Comparison of ENCODE assay signal across 8 cellular contexts in the genomic region with DNA sequence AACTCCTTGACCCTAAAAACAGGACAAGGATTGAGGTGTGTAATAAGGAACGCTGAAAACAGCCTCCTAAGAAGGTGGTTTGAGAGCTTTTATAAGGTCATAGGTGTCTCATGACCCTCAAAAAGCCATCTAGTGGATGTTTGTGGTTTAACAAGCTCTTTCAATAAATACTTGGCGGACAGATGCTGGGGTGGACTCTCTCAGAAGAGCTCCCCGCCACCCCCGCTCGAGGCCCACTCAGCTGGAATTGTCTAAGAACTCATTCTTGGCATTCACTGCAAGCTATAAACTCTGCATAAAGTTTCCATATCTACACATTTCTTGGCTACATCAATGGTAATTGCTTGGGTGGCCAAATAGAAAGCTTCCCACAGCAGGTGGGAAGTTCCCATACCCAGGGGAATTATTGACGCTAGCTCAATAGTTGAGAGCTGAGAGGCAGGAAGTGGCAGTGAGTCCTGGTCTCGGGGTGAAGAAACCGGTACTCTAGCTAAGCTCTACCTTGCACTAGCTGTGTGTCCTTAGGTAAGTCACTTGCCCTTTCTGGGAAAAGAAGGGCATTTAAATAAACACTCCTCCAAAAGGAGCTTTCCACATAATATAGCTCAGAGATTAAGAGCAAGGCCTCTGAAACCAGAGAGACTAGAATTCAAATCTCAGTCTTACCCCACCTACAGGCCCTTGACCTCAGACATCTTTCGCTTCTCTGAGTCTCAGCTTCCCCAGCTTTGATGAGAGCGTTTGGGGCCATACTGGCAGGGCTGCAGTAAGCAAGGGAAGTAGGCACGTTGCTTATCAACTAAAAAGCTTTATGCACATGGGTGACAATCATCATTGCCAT. TPM values are rescaled to one million over a fixed set of nuclear protein-coding genes. Genes with fewer than 3 reads are reported as not detected.
DNase-seq lines count a peak whose midpoint lies in the region; ATAC-seq and TF ChIP-seq lines count a peak whose summit lies in the region.

No MANE protein-coding gene starts in this region.

- H3K79me2 ChIP-seq in SU-DHL-6 (ENCODE audit: insufficient read depth, low read length) (no peaks in the 10 kb centered on the region), trophoblast cell (ENCODE audit: control insufficient read depth, insufficient read depth, low read length, poor library complexity) (no peaks in the 10 kb centered on the region)

- H3K27ac Mint-ChIP-seq in activated naive CD4-positive, alpha-beta T cell treated with anti-CD3 and anti-CD28 coated beads, Interleukin-2, amount 10 ng/mL, durations not matched to agents 7 days and 5 days, result no peak overlapping the region

- WGBS in trophoblast cell (ENCODE audit: extremely low coverage, insufficient coverage, insufficient read length), result no CpG with 5 or more reads among the region's 11 CpGs

- no peak overlapping the region for H2AK5ac ChIP-seq in trophoblast cell (ENCODE audit: low read length)

- peak; percentile 45 for ATAC-seq in GM19351 (IDR thresholded peaks at IDR 0.05; ENCODE audit: unreplicated experiment)
- ATAC-seq in HG03196 (IDR thresholded peaks at IDR 0.05; ENCODE audit: unreplicated experiment), result peak; percentile 60

- H3K4me3 Mint-ChIP-seq in activated naive CD4-positive, alpha-beta T cell treated with anti-CD3 and anti-CD28 coated beads, Interleukin-2, amount 10 ng/mL, durations not matched to agents 7 days and 5 days, result no peak overlapping the region

- no peaks in the 10 kb centered on the region for H3K27me3 ChIP-seq in GM06990 (replicated peaks; ENCODE audit: control insufficient read depth, insufficient read depth, low read length)
- H3K27me3 ChIP-seq in SU-DHL-6 (ENCODE audit: low read length), result no peaks in the 10 kb centered on the region
- H3K27me3 ChIP-seq in trophoblast cell (ENCODE audit: insufficient read depth, low read length), result no peaks in the 10 kb centered on the region

- H3K9me3 Mint-ChIP-seq in activated naive CD4-positive, alpha-beta T cell treated with anti-CD3 and anti-CD28 coated beads, Interleukin-2, amount 10 ng/mL, durations not matched to agents 7 days and 5 days, result no peaks in the 10 kb centered on the region

- H3K27ac ChIP-seq in SU-DHL-6 (ENCODE audit: low read depth, low read length) (no peak overlapping the region), trophoblast cell (ENCODE audit: low read depth, low read length) (no peak overlapping the region)

- H3K9me3 ChIP-seq in SU-DHL-6 (ENCODE audit: insufficient read depth, low read length) (no peaks in the 10 kb centered on the region), trophoblast cell (ENCODE audit: insufficient read depth, low read depth, low read length) (no peaks in the 10 kb centered on the region)

- no peak overlapping the region for H2BK12ac ChIP-seq in trophoblast cell (ENCODE audit: low read length)

- no peaks in the 10 kb centered on the region for H4K20me1 ChIP-seq in SU-DHL-6 (ENCODE audit: low read depth, low read length)

- H3K4me3 ChIP-seq in GM06990 (replicated peaks; ENCODE audit: low read depth, low read length), result peak overlapping the region; percentile 10
- no peak overlapping the region for H3K4me3 ChIP-seq in SU-DHL-6 (ENCODE audit: insufficient read depth, low read length, poor library complexity, severe bottlenecking)
- H3K4me3 ChIP-seq in trophoblast cell (ENCODE audit: low read depth, low read length), result no peak overlapping the region

- H3K4me1 ChIP-seq in trophoblast cell (ENCODE audit: control insufficient read depth in 1 of 2, insufficient read depth in 2 of 2, low read length in 2 of 2), result peaks cover 2 to 4% of the 10 kb centered on the region in 2 experiments

- H4K12ac ChIP-seq in trophoblast cell (ENCODE audit: low read depth, low read length), result no peak overlapping the region

- no peaks in the 10 kb centered on the region for H3K36me3 ChIP-seq in GM06990 (ENCODE audit: control insufficient read depth, insufficient read depth, low read length)
- no peaks in the 10 kb centered on the region for H3K36me3 ChIP-seq in SU-DHL-6 (ENCODE audit: low read length)
- H3K36me3 ChIP-seq in trophoblast cell (ENCODE audit: control insufficient read depth in 1 of 2, insufficient read depth in 2 of 2, low read length in 2 of 2), result no peaks in the 10 kb centered on the region

- peak overlapping the region; percentile 32 for H4K91ac ChIP-seq in trophoblast cell (ENCODE audit: low read depth, low read length)

- H3F3A ChIP-seq in SU-DHL-6 (ENCODE audit: insufficient read depth), result no peaks in the 10 kb centered on the region

- no peak overlapping the region for H3K23ac ChIP-seq in trophoblast cell (ENCODE audit: low read length)

- no peak overlapping the region for H2BK5ac ChIP-seq in trophoblast cell (ENCODE audit: low read depth, low read length, poor library complexity)

- H3K9me2 ChIP-seq in SU-DHL-6 (replicated peaks; ENCODE audit: insufficient read depth, low read length), result no peaks in the 10 kb centered on the region

- CTCF ChIA-PET in activated naive CD4-positive, alpha-beta T cell treated with anti-CD3 and anti-CD28 coated beads, Interleukin-2, amount 10 ng/mL, durations not matched to agents 7 days and 5 days (lab: Charles Lee), result interaction anchor here (1.0 to 2.0 kb wide), 8 partner anchors 9 to 125 kb away, joined by 3 to 16 read pairs (median 4); no protein-coding TSS in a partner anchor

- no peak overlapping the region for H4K8ac ChIP-seq in trophoblast cell (ENCODE audit: low read depth, low read length)

- H3K9ac ChIP-seq in SU-DHL-6 (ENCODE audit: low read length), result no peak overlapping the region
- no peak overlapping the region for H3K9ac ChIP-seq in trophoblast cell (ENCODE audit: low read length)

- H3K79me1 ChIP-seq in trophoblast cell (ENCODE audit: low read length), result peaks cover 3% of the 10 kb centered on the region

- H2AFZ ChIP-seq in SU-DHL-6 (ENCODE audit: low read depth, low read length, severe bottlenecking) (no peak overlapping the region), trophoblast cell (ENCODE audit: insufficient read depth, low read length, poor library complexity) (no peak overlapping the region)

- TF ChIP-seq CTCF in GM06990 (IDR thresholded peaks at IDR 0.05; ENCODE audit: insufficient read depth, low read length, poor library complexity, severe bottlenecking) (peak; percentile 59), SU-DHL-6 (IDR thresholded peaks at IDR 0.05; ENCODE audit: insufficient read depth, low read length, poor library complexity, severe bottlenecking) (peak; percentile 28)

- H3K18ac ChIP-seq in trophoblast cell (ENCODE audit: low read length), result no peak overlapping the region

- DNase-seq in GM06990 (ENCODE audit: extremely low read depth, insufficient read length) (peak; percentile 79), trophoblast cell (peak in 1 of 2 donors; percentile 46), NCI-H1694 (lab: John Stamatoyannopoulos, UW) (no peak)
- DNase-seq in stimulated activated CD4-positive, alpha-beta T cell treated with anti-CD3 and anti-CD28 coated beads, Interleukin-4, amount 100 ng/mL, for 4 hours, result no peak
- no peak for DNase-seq in activated naive CD4-positive, alpha-beta T cell treated with anti-CD3 and anti-CD28 coated beads, Interleukin-2, amount 10 ng/mL, durations not matched to agents 7 days and 5 days

- H3K4me1 Mint-ChIP-seq in activated naive CD4-positive, alpha-beta T cell treated with anti-CD3 and anti-CD28 coated beads, Interleukin-2, amount 10 ng/mL, durations not matched to agents 7 days and 5 days, result no peaks in the 10 kb centered on the region

- no peak overlapping the region for H3K14ac ChIP-seq in trophoblast cell (ENCODE audit: low read length)

- H3K27me3 Mint-ChIP-seq in activated naive CD4-positive, alpha-beta T cell treated with anti-CD3 and anti-CD28 coated beads, Interleukin-2, amount 10 ng/mL, durations not matched to agents 7 days and 5 days, result peaks cover 34% of the 10 kb centered on the region

- H2BK120ac ChIP-seq in trophoblast cell (ENCODE audit: insufficient read depth, low read length, poor library complexity), result no peak overlapping the region

- H3K4me2 ChIP-seq in SU-DHL-6 (ENCODE audit: low read depth, low read length, poor library complexity, severe bottlenecking) (no peak overlapping the region), trophoblast cell (ENCODE audit: low read length) (no peak overlapping the region)

- no peak overlapping the region for H3K4ac ChIP-seq in trophoblast cell (ENCODE audit: low read depth, low read length)

- no peaks in the 10 kb centered on the region for H3K36me3 Mint-ChIP-seq in activated naive CD4-positive, alpha-beta T cell treated with anti-CD3 and anti-CD28 coated beads, Interleukin-2, amount 10 ng/mL, durations not matched to agents 7 days and 5 days

RNA-seq across cellular contexts. Expression of a gene that starts 6.4 kb away (rescaled TPM):
- polyA plus RNA-seq in trophoblast cell (2013), result 20.5 and 20.6 TPM in 2 replicates

RNA-seq across cellular contexts. Expression of a gene that starts 22.1 kb away (rescaled TPM):
- 0.11 and 0.14 TPM in 2 replicates for polyA plus RNA-seq in trophoblast cell (2013)

RNA-seq across cellular contexts. Expression of a gene that starts 38.6 kb away (rescaled TPM):
- polyA plus RNA-seq in trophoblast cell (2013), result 0.08 TPM in 2 replicates
